Comparison of ENCODE assay signal across 17 cellular contexts in genomic region chr17:54373970-54374369, GRCh38.
DNase-seq lines count a peak whose midpoint lies in the region; ATAC-seq and TF ChIP-seq lines count a peak whose summit lies in the region.
"Had no signal": no experiment of that assay in that cellular context is flagged by ENCODE, and none has a peak within 500 bp of the region (broad histone marks: within the 10 kb centered on the region; RNA-seq: fewer than 3 reads in every experiment).

No MANE protein-coding gene starts in this region.

- DNase-seq in GM23338 (ENCODE audit: low spot score) (no peak), superior temporal gyrus (ENCODE audit: extremely low spot score) (peak; percentile 10), upper lobe of right lung (no peak), type B pancreatic cell (ENCODE audit: extremely low spot score, unreplicated experiment) (no peak)
- DNase-seq: AML-193; Caco-2; Calu3; CD4-positive, alpha-beta T cell; CD8-positive, alpha-beta T cell; DMS79 treated with DMSO at 0.1 percent for 48 hours; GF-D8 had no signal

- no peaks in the 10 kb centered on the region for H3K9me2 ChIP-seq in GM23338 (ENCODE audit: insufficient read depth)
- H3K9me2 ChIP-seq in neural cell (ENCODE audit: insufficient read depth, low read length) = no peaks in the 10 kb centered on the region

- H3K4me3 ChIP-seq in GM23338 (no peak overlapping the region), neural cell (ENCODE audit: low read length) (no peak overlapping the region), upper lobe of right lung (no peak overlapping the region)
- H3K4me3 ChIP-seq: A549; BLaER1 treated with 17β-estradiol and CSF1 and Interleukin-3, amounts not matched to agents 10 nM and 100 nM had no signal

- peak; percentile 99 for TF ChIP-seq EP300 in neural cell (conservative IDR thresholded peaks at IDR 0.05; ENCODE audit: poor library complexity, severe bottlenecking)

- H3K36me3 Mint-ChIP-seq in GM23338 (ENCODE audit: low read depth) (peaks cover 20% of the 10 kb centered on the region), type B pancreatic cell (no peaks in the 10 kb centered on the region)
- H3K36me3 Mint-ChIP-seq: CD8-positive, alpha-beta T cell had no signal

- intact Hi-C loops in upper lobe of right lung (cut with DNase I) = no loop called here

- H3K27ac Mint-ChIP-seq in GM23338 (no peak overlapping the region), type B pancreatic cell (no peak overlapping the region)
- H3K27ac Mint-ChIP-seq: B cell; CD4-positive, alpha-beta T cell; CD8-positive, alpha-beta T cell had no signal

- H3K4me3 Mint-ChIP-seq in GM23338 = no peak overlapping the region
- H3K4me3 Mint-ChIP-seq in type B pancreatic cell = no peak overlapping the region
- H3K4me3 Mint-ChIP-seq: B cell; CD4-positive, alpha-beta T cell; CD8-positive, alpha-beta T cell had no signal

- ATAC-seq in GM23338 = no peak
- no peak for ATAC-seq in upper lobe of right lung
- ATAC-seq: A549; CD8-positive, alpha-beta T cell had no signal

- H3F3A ChIP-seq in GM23338 (replicated peaks; ENCODE audit: low read depth) = no peaks in the 10 kb centered on the region
- H3F3A ChIP-seq in neural cell (ENCODE audit: insufficient read depth, low read length, poor library complexity, severe bottlenecking) = no peaks in the 10 kb centered on the region

- no peaks in the 10 kb centered on the region for H3K9me3 ChIP-seq in neural cell (ENCODE audit: low read length)
- no peaks in the 10 kb centered on the region for H3K9me3 ChIP-seq in upper lobe of right lung
- H3K9me3 ChIP-seq: A549, Caco-2 had no signal

- H4K20me1 ChIP-seq in GM23338 (replicated peaks; ENCODE audit: insufficient read depth) (no peaks in the 10 kb centered on the region), neural cell (ENCODE audit: insufficient read depth) (no peaks in the 10 kb centered on the region)
- H4K20me1 ChIP-seq: BLaER1 treated with 17β-estradiol and CSF1 and Interleukin-3, amounts not matched to agents 10 nM and 100 nM had no signal

- H3K36me3 ChIP-seq in GM23338 (ENCODE audit: insufficient read depth) = no peaks in the 10 kb centered on the region
- no peaks in the 10 kb centered on the region for H3K36me3 ChIP-seq in neural cell (ENCODE audit: insufficient read depth, low read length)
- H3K36me3 ChIP-seq in upper lobe of right lung = no peaks in the 10 kb centered on the region
- H3K36me3 ChIP-seq: BLaER1 treated with 17β-estradiol and CSF1 and Interleukin-3, amounts not matched to agents 10 nM and 100 nM had no signal

- H3K79me2 ChIP-seq in GM23338 (replicated peaks; ENCODE audit: insufficient read depth) = no peaks in the 10 kb centered on the region
- H3K79me2 ChIP-seq in neural cell (replicated peaks; ENCODE audit: insufficient read depth, low read length) = no peaks in the 10 kb centered on the region

- TF ChIP-seq CTCF in GM23338 (conservative IDR thresholded peaks at IDR 0.05; ENCODE audit: low read depth in 2 of 2) = no peak
- no peak for TF ChIP-seq CTCF in neural cell (IDR thresholded peaks at IDR 0.05; ENCODE audit: poor library complexity, severe bottlenecking)
- no peak for TF ChIP-seq CTCF in upper lobe of right lung (IDR thresholded peaks at IDR 0.05)
- no peak for TF ChIP-seq CTCF in type B pancreatic cell (conservative IDR thresholded peaks at IDR 0.05)

- H2AFZ ChIP-seq in GM23338 (0 out of 2 replicates have a peak overlapping the region, but pooled peaks have one; percentile 25), neural cell (ENCODE audit: low read depth, low read length) (no peak overlapping the region)

- no peaks in the 10 kb centered on the region for H3K27me3 Mint-ChIP-seq in GM23338 (ENCODE audit: insufficient read depth, low read depth, poor library complexity)
- no peaks in the 10 kb centered on the region for H3K27me3 Mint-ChIP-seq in type B pancreatic cell
- H3K27me3 Mint-ChIP-seq: B cell; CD4-positive, alpha-beta T cell had no signal

- peak; percentile 48 for TF ChIP-seq RAD21 in neural cell (conservative IDR thresholded peaks at IDR 0.05)

- H3K9me3 Mint-ChIP-seq in GM23338 = peaks cover 12% of the 10 kb centered on the region
- no peaks in the 10 kb centered on the region for H3K9me3 Mint-ChIP-seq in type B pancreatic cell

- no peaks in the 10 kb centered on the region for H3K27me3 ChIP-seq in GM23338 (ENCODE audit: insufficient read depth)
- no peaks in the 10 kb centered on the region for H3K27me3 ChIP-seq in neural cell (ENCODE audit: insufficient read depth, low read depth, low read length)
- no peaks in the 10 kb centered on the region for H3K27me3 ChIP-seq in upper lobe of right lung
- H3K27me3 ChIP-seq: BLaER1 treated with 17β-estradiol and CSF1 and Interleukin-3, amounts not matched to agents 10 nM and 100 nM had no signal

- H3K4me1 Mint-ChIP-seq in GM23338 = peaks cover 16% of the 10 kb centered on the region
- no peaks in the 10 kb centered on the region for H3K4me1 Mint-ChIP-seq in type B pancreatic cell (ENCODE audit: unreplicated experiment)
- H3K4me1 Mint-ChIP-seq: B cell had no signal

- H3K27ac ChIP-seq in GM23338 (ENCODE audit: low read depth) = no peak overlapping the region
- H3K27ac ChIP-seq in neural cell (ENCODE audit: low read length) = peak overlapping the region; percentile 95
- no peak overlapping the region for H3K27ac ChIP-seq in upper lobe of right lung
- H3K27ac ChIP-seq: 22Rv1; A549; BLaER1 treated with 17β-estradiol and CSF1 and Interleukin-3, amounts not matched to agents 10 nM and 100 nM; C4-2B had no signal

- H3K9ac ChIP-seq in neural cell (ENCODE audit: low read length) = peak overlapping the region; percentile 60
- H3K9ac ChIP-seq: BLaER1 treated with 17β-estradiol and CSF1 and Interleukin-3, amounts not matched to agents 10 nM and 100 nM had no signal

- H3K4me2 ChIP-seq in GM23338 (no peak overlapping the region), neural cell (ENCODE audit: low read length) (no peak overlapping the region)
- H3K4me2 ChIP-seq: A549; BLaER1 treated with 17β-estradiol and CSF1 and Interleukin-3, amounts not matched to agents 10 nM and 100 nM had no signal

- H3K4me1 ChIP-seq in GM23338 (ENCODE audit: insufficient read depth) (peaks cover 30% of the 10 kb centered on the region), upper lobe of right lung (no peaks in the 10 kb centered on the region)
- H3K4me1 ChIP-seq: A549; BLaER1 treated with 17β-estradiol and CSF1 and Interleukin-3, amounts not matched to agents 10 nM and 100 nM; Caco-2 had no signal

TF ChIP-seq in GM23338, 12 proteins besides CTCF, POLR2A, EP300 and RAD21 (continues in another document):
- no peak for TF ChIP-seq EZH2phosphoT487 (IDR thresholded peaks at IDR 0.05; ENCODE audit: unreplicated experiment)
- TF ChIP-seq STAT1 (IDR thresholded peaks at IDR 0.05; ENCODE audit: unreplicated experiment) = no peak
- TF ChIP-seq REST (IDR thresholded peaks at IDR 0.05; ENCODE audit: unreplicated experiment) = no peak
- TF ChIP-seq ZNF114 (CRISPR knock-in tag; IDR thresholded peaks at IDR 0.05) = no peak

TF ChIP-seq in neural cell, 6 proteins besides CTCF, POLR2A, EP300 and RAD21:
- TF ChIP-seq TAF1 (IDR thresholded peaks at IDR 0.05; ENCODE audit: low read depth) (no peak), MXI1 (conservative IDR thresholded peaks at IDR 0.05; ENCODE audit: poor library complexity, severe bottlenecking) (peak; percentile 20), EZH2 (IDR thresholded peaks at IDR 0.05; ENCODE audit: borderline replicate concordance, insufficient read depth, low read length, poor library complexity, severe bottlenecking) (no peak), REST (IDR thresholded peaks at IDR 0.05; ENCODE audit: borderline replicate concordance) (peak; percentile 99), SMC3 (conservative IDR thresholded peaks at IDR 0.05; ENCODE audit: poor library complexity) (peak; percentile 25), POLR2AphosphoS5 (IDR thresholded peaks at IDR 0.05) (peak; percentile 93)
